Comparison of ENCODE assay signal across 21 cellular contexts in the genomic region with DNA sequence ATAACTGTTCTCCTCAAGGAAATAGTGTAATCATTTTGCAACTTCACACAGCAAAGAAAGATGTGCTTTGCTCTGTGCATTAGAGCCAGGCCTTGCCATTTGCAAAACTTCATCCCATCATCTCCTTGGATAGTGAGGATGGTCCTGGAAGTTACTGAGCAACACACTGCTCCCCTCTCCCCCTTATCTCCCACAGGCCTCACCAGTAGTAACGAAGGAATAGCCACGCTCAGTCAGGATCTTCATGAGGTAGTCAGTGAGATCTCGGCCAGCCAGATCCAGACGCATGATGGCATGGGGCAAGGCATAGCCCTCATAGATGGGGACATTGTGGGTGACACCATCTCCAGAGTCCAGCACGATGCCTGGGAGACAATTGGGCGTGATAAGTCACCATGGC. TPM values are rescaled to one million over a fixed set of nuclear protein-coding genes. Genes with fewer than 3 reads are reported as not detected.
DNase-seq lines count a peak whose midpoint lies in the region; ATAC-seq, FAIRE-seq and TF ChIP-seq lines count a peak whose summit lies in the region.
"Had no signal": no experiment of that assay in that cellular context is flagged by ENCODE, and none has a peak within 500 bp of the region (broad histone marks: within the 10 kb centered on the region; RNA-seq: fewer than 3 reads in every experiment).

No MANE protein-coding gene starts in this region.

- H3K4me1 Mint-ChIP-seq in T-helper 17 cell (peaks cover 13% of the 10 kb centered on the region), endothelial cell (ENCODE audit: unreplicated experiment) (no peaks in the 10 kb centered on the region), osteocyte (ENCODE audit: unreplicated experiment) (peaks cover 9% of the 10 kb centered on the region)

- ATAC-seq in T-helper 17 cell (no peak), thoracic aorta (ENCODE audit: insufficient number of reproducible peaks, low FRiP score, low read depth) (no peak), HG02798 (IDR thresholded peaks at IDR 0.05; ENCODE audit: poor library complexity, unreplicated experiment) (no peak)
- ATAC-seq: Right ventricle myocardium inferior had no signal

- H3K9me3 Mint-ChIP-seq in endothelial cell (ENCODE audit: unreplicated experiment), result no peaks in the 10 kb centered on the region
- H3K9me3 Mint-ChIP-seq in osteocyte (ENCODE audit: unreplicated experiment), result no peaks in the 10 kb centered on the region

- peaks cover 11% of the 10 kb centered on the region for H3K36me3 Mint-ChIP-seq in T-helper 17 cell (ENCODE audit: low read depth)
- peaks cover 19% of the 10 kb centered on the region for H3K36me3 Mint-ChIP-seq in endothelial cell (ENCODE audit: low read depth, unreplicated experiment)
- H3K36me3 Mint-ChIP-seq in osteocyte (ENCODE audit: unreplicated experiment), result peaks cover 39% of the 10 kb centered on the region

- no peaks in the 10 kb centered on the region for H3K27me3 Mint-ChIP-seq in T-helper 17 cell
- H3K27me3 Mint-ChIP-seq in endothelial cell (ENCODE audit: unreplicated experiment), result no peaks in the 10 kb centered on the region
- no peaks in the 10 kb centered on the region for H3K27me3 Mint-ChIP-seq in osteocyte (ENCODE audit: unreplicated experiment)
- H3K27me3 Mint-ChIP-seq: B cell had no signal

- FAIRE-seq in RCC 7860 (lab: Jason Lieb, UNC), result no peak
- FAIRE-seq in GM12891 (lab: Jason Lieb, UNC), result no peak
- FAIRE-seq: A204.1, G401.6, GM18507 had no signal

- H3K4me3 Mint-ChIP-seq in T-helper 17 cell, result no peak overlapping the region
- H3K4me3 Mint-ChIP-seq in endothelial cell (ENCODE audit: unreplicated experiment), result peak overlapping the region; percentile 37
- no peak overlapping the region for H3K4me3 Mint-ChIP-seq in osteocyte (ENCODE audit: unreplicated experiment)
- H3K4me3 Mint-ChIP-seq: B cell, CD14-positive monocyte had no signal

- H3K36me3 ChIP-seq in thoracic aorta, result peaks cover 95% of the 10 kb centered on the region

- no peak overlapping the region for H3K4me3 ChIP-seq in thoracic aorta

- no peak for TF ChIP-seq POLR2A in GM12891 (IDR thresholded peaks at IDR 0.05; ENCODE audit: low read depth, low read length)

- DNase-seq in T-helper 17 cell (no peak), endothelial cell (ENCODE audit: low spot score) (no peak), osteocyte (ENCODE audit: extremely low spot score, unreplicated experiment) (no peak), thoracic aorta (ENCODE audit: low spot score) (no peak), retina (no peak), RCC 7860 (ENCODE audit: low spot score) (no peak), GM12891 (ENCODE audit: insufficient read length, low spot score) (no peak)
- DNase-seq: Kasumi-1, NCI-H1694, NCI-H2081, NCI-H2171, NCI-H345, NCI-H524 treated with DMSO at 0.1 percent for 48 hours, OCI-M1 had no signal

- H3K27ac Mint-ChIP-seq in T-helper 17 cell, result peak overlapping the region; percentile 68
- no peak overlapping the region for H3K27ac Mint-ChIP-seq in endothelial cell (ENCODE audit: unreplicated experiment)
- H3K27ac Mint-ChIP-seq in osteocyte (ENCODE audit: unreplicated experiment), result peak overlapping the region; percentile 48
- H3K27ac Mint-ChIP-seq: B cell had no signal

- H3K9me3 ChIP-seq in T-helper 17 cell (ENCODE audit: control insufficient read depth, low read length, poor library complexity, severe bottlenecking) (no peaks in the 10 kb centered on the region), thoracic aorta (no peaks in the 10 kb centered on the region)

- TF ChIP-seq CTCF in endothelial cell (IDR thresholded peaks at IDR 0.05; ENCODE audit: unreplicated experiment), result no peak
- no peak for TF ChIP-seq CTCF in osteocyte (IDR thresholded peaks at IDR 0.05)
- no peak for TF ChIP-seq CTCF in thoracic aorta (IDR thresholded peaks at IDR 0.05)

- peaks cover 23 to 91% of the 10 kb centered on the region in 2 donors for H3K4me1 ChIP-seq in thoracic aorta (ENCODE audit: control insufficient read depth in 1 of 2, low read depth in 2 of 2)

- peak overlapping the region; percentile 53 to 77 for H3K27ac ChIP-seq in thoracic aorta

- no peaks in the 10 kb centered on the region for H3K27me3 ChIP-seq in thoracic aorta (replicated peaks; ENCODE audit: insufficient read depth)

TF ChIP-seq in GM12891, 5 proteins besides CTCF, POLR2A, EP300 and RAD21:
- TF ChIP-seq PAX5 (IDR thresholded peaks at IDR 0.05; ENCODE audit: insufficient read depth, low read length, severe bottlenecking), result no peak
- no peak for TF ChIP-seq POU2F2 (IDR thresholded peaks at IDR 0.05; ENCODE audit: low read depth, low read length)
- no peak for TF ChIP-seq TAF1 (IDR thresholded peaks at IDR 0.05; ENCODE audit: low read depth, low read length)
- TF ChIP-seq POLR2AphosphoS5 (IDR thresholded peaks at IDR 0.05; ENCODE audit: low read depth, low read length), result no peak
- no peak for TF ChIP-seq SPI1 (IDR thresholded peaks at IDR 0.05; ENCODE audit: low read depth, low read length)
TF ChIP-seq in GM12891: peak in this region for 0.

RNA-seq across cellular contexts. Expression of a gene that starts 11.5 kb away (rescaled TPM):
- total RNA-seq in T-helper 17 cell (1 to 10 TPM; 3.8 to 4.6 TPM), endothelial cell (ENCODE audit: unreplicated experiment) (98.5 TPM), osteocyte (315 and 329 TPM in 2 replicates), thoracic aorta (over 10,000 TPM in 1 of 2 donors, 1,000 to 10,000 TPM in 1; 4,797 to 12,240 TPM)
- polyA plus RNA-seq in GM12891 (2012; ENCODE audit: low read depth, missing spikeins), result 60.5 TPM

RNA-seq across cellular contexts. Expression of a gene that starts 49.6 kb away (rescaled TPM):
- total RNA-seq in T-helper 17 cell (10 to 100 TPM; 80.0 to 82.8 TPM), endothelial cell (ENCODE audit: unreplicated experiment) (23.0 TPM), osteocyte (6.9 and 8.8 TPM in 2 replicates), thoracic aorta (10 to 100 TPM; 24.0 to 32.6 TPM)
- 47.1 TPM for polyA plus RNA-seq in GM12891 (2012; ENCODE audit: low read depth, missing spikeins)

Comparison
In these comparisons a context has a peak if more than half of its experiments do, and no peak if none do; other contexts are left out.
1. RNA of a gene that starts 11.5 kb away (total RNA-seq): 4,797 to 12,240 TPM in thoracic aorta, 315 to 329 TPM in osteocyte and 98.5 TPM in endothelial cell (single experiment); 3.8 to 4.6 TPM in T-helper 17 cell; every median in the first group is over 10 times any median in the second.